10 cellular contexts compared by ENCODE assay signal in genomic region chr22:29479417-29480261, GRCh38. TPM values are rescaled to one million over a fixed set of nuclear protein-coding genes. Genes with fewer than 3 reads are reported as not detected.
A peak's percentile ranks its signal among the peaks of the same experiment; 100 is the strongest.
DNase-seq lines count a peak whose midpoint lies in the region; ATAC-seq, FAIRE-seq and TF ChIP-seq lines count a peak whose summit lies in the region.
"Had no signal": no experiment of that assay in that cellular context is flagged by ENCODE, and none has a peak within 500 bp of the region (broad histone marks: within the 10 kb centered on the region; RNA-seq: fewer than 3 reads in every experiment).

Gene NEFH (plus strand): TSS chr22:29480218. CDS start chr22:29480263, 45 bp downstream.

- FAIRE-seq in H54 (lab: Jason Lieb, UNC), result no peak
- FAIRE-seq: GM12878 had no signal

- no peak within 1 kb of the TSS for H2AK9ac ChIP-seq in IMR-90 (replicated peaks; ENCODE audit: low read depth, low read length, poor library complexity)

- no peak within 1 kb of the TSS for H3K18ac ChIP-seq in IMR-90 (ENCODE audit: low read depth, low read length)

- no peak within 1 kb of the TSS for H2BK5ac ChIP-seq in IMR-90 (ENCODE audit: low read depth, low read length, poor library complexity, severe bottlenecking)

- H3K4me2 ChIP-seq in IMR-90 (ENCODE audit: low read depth, low read length) (no peak within 1 kb of the TSS; the same call in 1 of the 2 replicates), PC-3 (ENCODE audit: low read length) (no peak within 1 kb of the TSS)

- H3K27ac Mint-ChIP-seq in CD4-positive, CD25-positive, alpha-beta regulatory T cell, result peak within 1 kb of the TSS in 1 of 3 donors; percentile 82
- H3K27ac Mint-ChIP-seq in natural killer cell, result no peak within 1 kb of the TSS

- no peak within 1 kb of the TSS for H2BK120ac ChIP-seq in IMR-90 (ENCODE audit: low read depth, low read length)

- in situ Hi-C loops in IMR-90 (cut with MboI; ENCODE audit: low sequenced_read_pairs), result no loop called here

- H3K23ac ChIP-seq in IMR-90 (ENCODE audit: low read depth, low read length), result no peak within 1 kb of the TSS

- TF ChIP-seq RAD21 in IMR-90 (IDR thresholded peaks at IDR 0.05; ENCODE audit: low read length), result no peak

- no peaks in the 10 kb centered on the region for H3K36me3 Mint-ChIP-seq in CD4-positive, CD25-positive, alpha-beta regulatory T cell
- H3K36me3 Mint-ChIP-seq in natural killer cell, result no peaks in the 10 kb centered on the region

- peaks cover 0 to 4% (median 0%) of the 10 kb centered on the region in 7 donors for H3K9me3 Mint-ChIP-seq in CD4-positive, CD25-positive, alpha-beta regulatory T cell
- no peaks in the 10 kb centered on the region for H3K9me3 Mint-ChIP-seq in natural killer cell

- WGBS in IMR-90 (ENCODE audit: extremely low coverage in 2 of 2, insufficient read length in 1 of 2), 2 experiments, result 6% methylated on average over 34 of the region's 48 CpGs; no CpG with 5 or more reads in 1 of the 2 experiments

- H3K9me1 ChIP-seq in IMR-90 (ENCODE audit: insufficient read depth, low read length), result no peaks in the 10 kb centered on the region

- peaks cover 0 to 20% (median 9%) of the 10 kb centered on the region in 4 donors for H3K4me1 Mint-ChIP-seq in CD4-positive, CD25-positive, alpha-beta regulatory T cell
- H3K4me1 Mint-ChIP-seq in natural killer cell, result peaks cover 7 to 15% of the 10 kb centered on the region in 2 donors

- no peaks in the 10 kb centered on the region for H3K9me2 ChIP-seq in PC-3 (replicated peaks; ENCODE audit: low read length)

- no peak within 1 kb of the TSS for H4K91ac ChIP-seq in IMR-90 (ENCODE audit: insufficient read depth, low read depth, low read length)

- POLR2A ChIA-PET in IMR-90 (lab: Charles Lee; ENCODE audit: unreplicated experiment), result no interaction called here
- POLR2A ChIA-PET in PC-3 (lab: Charles Lee; ENCODE audit: unreplicated experiment), result no interaction called here

- no peaks in the 10 kb centered on the region for H3F3A ChIP-seq in PC-3 (ENCODE audit: low read length, unreplicated experiment)

- H3K36me3 ChIP-seq in CD4-positive, CD25-positive, alpha-beta regulatory T cell (ENCODE audit: control insufficient read depth, insufficient read depth, low read length), result no peaks in the 10 kb centered on the region
- H3K36me3 ChIP-seq in IMR-90 (ENCODE audit: control insufficient read depth, insufficient read depth, low read length) (no peaks in the 10 kb centered on the region), PC-3 (ENCODE audit: low read depth, low read length) (no peaks in the 10 kb centered on the region)

- no peak for DNase-seq in CD4-positive, CD25-positive, alpha-beta regulatory T cell
- no peak for DNase-seq in IMR-90
- peak; percentile 5 for DNase-seq in astrocyte of the hippocampus (ENCODE audit: low read depth, low spot score)
- DNase-seq in natural killer cell, result no peak
- no peak for DNase-seq in stimulated activated CD4-positive, alpha-beta T cell treated with anti-CD3 and anti-CD28 coated beads, Interleukin-2, amount 100 ng/mL, for 24 hours
- no peak for DNase-seq in PC-3
- no peak for DNase-seq in H54 (ENCODE audit: insufficient read length, low spot score)
- DNase-seq: activated CD8-positive, alpha-beta memory T cell treated with anti-CD3 and anti-CD28 coated beads for 24 hours had no signal

- H2AK5ac ChIP-seq in IMR-90 (ENCODE audit: low read depth, low read length), result no peak within 1 kb of the TSS

- dilution Hi-C loops in IMR-90 (cut with HindIII; ENCODE audit: low sequenced_read_pairs, unreplicated experiment), result no loop called here

- TF ChIP-seq CTCF in IMR-90 (conservative IDR thresholded peaks at IDR 0.05; ENCODE audit: low read depth, low read length), result no peak
- TF ChIP-seq CTCF in natural killer cell (IDR thresholded peaks at IDR 0.05), result no peak
- no peak for TF ChIP-seq CTCF in PC-3 (conservative IDR thresholded peaks at IDR 0.05; ENCODE audit: low read depth, low read length)

- no peak within 1 kb of the TSS for H3K14ac ChIP-seq in IMR-90 (replicated peaks; ENCODE audit: low read depth, low read length)

- no peak within 1 kb of the TSS for H3K27ac ChIP-seq in CD4-positive, CD25-positive, alpha-beta regulatory T cell (ENCODE audit: insufficient read depth, low read length, poor library complexity, severe bottlenecking)
- no peak within 1 kb of the TSS for H3K27ac ChIP-seq in IMR-90 (ENCODE audit: insufficient read depth, low read length)
- no peak within 1 kb of the TSS for H3K27ac ChIP-seq in PC-3 (ENCODE audit: low read length)

- no peaks in the 10 kb centered on the region for H3K79me1 ChIP-seq in IMR-90 (ENCODE audit: low read depth in 1 of 2, low read length in 2 of 2)

- H4K20me1 ChIP-seq in IMR-90 (ENCODE audit: insufficient read depth, low read length) (peaks cover 13% of the 10 kb centered on the region; the same call in 1 of the 2 replicates), PC-3 (ENCODE audit: low read length) (no peaks in the 10 kb centered on the region)

- H3K9ac ChIP-seq in IMR-90 (ENCODE audit: low read depth, low read length) (no peak within 1 kb of the TSS), PC-3 (ENCODE audit: low read length) (no peak within 1 kb of the TSS)

- ATAC-seq in CD4-positive, CD25-positive, alpha-beta regulatory T cell (ENCODE audit: low read depth in 2 of 2), result no peak
- ATAC-seq in IMR-90 (ENCODE audit: low read depth) (no peak), natural killer cell (no peak), PC-3 (no peak), GM21390 (IDR thresholded peaks at IDR 0.05; ENCODE audit: unreplicated experiment) (no peak)
- ATAC-seq: GM12878 had no signal

- no peak within 1 kb of the TSS for H4K8ac ChIP-seq in IMR-90 (ENCODE audit: low read depth in 2 of 2, low read length in 2 of 2)

- H2BK20ac ChIP-seq in IMR-90 (ENCODE audit: low read depth, low read length), result no peak within 1 kb of the TSS

- H2BK15ac ChIP-seq in IMR-90 (ENCODE audit: low read depth, low read length), result no peak within 1 kb of the TSS

- H2AFZ ChIP-seq in IMR-90 (replicated peaks; ENCODE audit: low read length, poor library complexity), result peak within 1 kb of the TSS; percentile 77
- H2AFZ ChIP-seq in PC-3 (ENCODE audit: low read length), result no peak within 1 kb of the TSS

- peaks cover 13% of the 10 kb centered on the region for H3K4me1 ChIP-seq in CD4-positive, CD25-positive, alpha-beta regulatory T cell (ENCODE audit: control insufficient read depth, insufficient read depth, low read length, poor library complexity, severe bottlenecking)
- H3K4me1 ChIP-seq in IMR-90 (ENCODE audit: control insufficient read depth, insufficient read depth, low read length) (no peaks in the 10 kb centered on the region), PC-3 (ENCODE audit: insufficient read depth, low read length) (no peaks in the 10 kb centered on the region)

- peaks cover 12% of the 10 kb centered on the region for H3K27me3 ChIP-seq in CD4-positive, CD25-positive, alpha-beta regulatory T cell (ENCODE audit: control insufficient read depth, insufficient read depth, low read length)
- H3K27me3 ChIP-seq in IMR-90 (ENCODE audit: control insufficient read depth, insufficient read depth, low read length), result peaks cover 66% of the 10 kb centered on the region
- H3K27me3 ChIP-seq in PC-3 (ENCODE audit: low read length), result 0 out of 2 replicates have a peak, but pooled peaks cover 3% of the 10 kb centered on the region

- no peaks in the 10 kb centered on the region for H3K79me2 ChIP-seq in PC-3 (ENCODE audit: low read length)

- H3K9me3 ChIP-seq in CD4-positive, CD25-positive, alpha-beta regulatory T cell (ENCODE audit: control insufficient read depth in 2 of 2, low read length in 2 of 2), result no peaks in the 10 kb centered on the region
- no peaks in the 10 kb centered on the region for H3K9me3 ChIP-seq in IMR-90 (ENCODE audit: control insufficient read depth, insufficient read depth, low read length)
- no peaks in the 10 kb centered on the region for H3K9me3 ChIP-seq in PC-3 (ENCODE audit: low read length)

- intact Hi-C loops in IMR-90 (cut with micrococcal nuclease) (no loop called here), natural killer cell (cut with micrococcal nuclease) (no loop called here), PC-3 (cut with micrococcal nuclease) (no loop called here)

- no peak within 1 kb of the TSS for H3K4me3 ChIP-seq in CD4-positive, CD25-positive, alpha-beta regulatory T cell (ENCODE audit: low read depth, low read length)
- H3K4me3 ChIP-seq in IMR-90 (ENCODE audit: insufficient read depth, low read depth, low read length), result peak within 1 kb of the TSS; percentile 31
- H3K4me3 ChIP-seq in PC-3 (ENCODE audit: low read length), result no peak within 1 kb of the TSS
- H3K4me3 ChIP-seq: GM12878 had no signal

- peaks cover 49% of the 10 kb centered on the region for H3K27me3 Mint-ChIP-seq in CD4-positive, CD25-positive, alpha-beta regulatory T cell
- peaks cover 40 to 54% of the 10 kb centered on the region in 2 donors for H3K27me3 Mint-ChIP-seq in natural killer cell (ENCODE audit: low read depth in 2 of 2)

- no peak within 1 kb of the TSS for H3K56ac ChIP-seq in IMR-90 (ENCODE audit: extremely low read depth, insufficient read depth, low read length)

- TF ChIP-seq POLR2A in IMR-90 (IDR thresholded peaks at IDR 0.05; ENCODE audit: low read depth, low read length), result no peak
- no peak for TF ChIP-seq POLR2A in H54 (IDR thresholded peaks at IDR 0.05; ENCODE audit: low read depth, low read length)

- CTCF ChIA-PET in IMR-90 (lab: Yijun Ruan, JAX) (no interaction called here), PC-3 (lab: Charles Lee) (no interaction called here)

- peak within 1 kb of the TSS in 3 of 4 donors; percentile 43 to 61 (median 60) for H3K4me3 Mint-ChIP-seq in CD4-positive, CD25-positive, alpha-beta regulatory T cell
- peak within 1 kb of the TSS; percentile 22 for H3K4me3 Mint-ChIP-seq in natural killer cell

- no peak within 1 kb of the TSS for H3K4ac ChIP-seq in IMR-90 (ENCODE audit: low read depth, low read length)

- no peak within 1 kb of the TSS for H4K5ac ChIP-seq in IMR-90 (ENCODE audit: low read depth, low read length)

- BruUV-seq in IMR-90 (replicated peaks; lab: Mats Ljungman, UMichigan), result no TSS peak
- BruUV-seq in PC-3 (replicated peaks; lab: Mats Ljungman, UMichigan), result no TSS peak

TF ChIP-seq in IMR-90, 13 proteins besides CTCF, POLR2A, EP300 and RAD21:
- TF ChIP-seq FOS (IDR thresholded peaks at IDR 0.05; ENCODE audit: low read depth, low read length), result no peak

RNA-seq across cellular contexts. Expression of gene NEFH, which starts in this region (rescaled TPM):
- total RNA-seq in CD4-positive, CD25-positive, alpha-beta regulatory T cell, result 0.32 TPM
- under 1 TPM; 0.08 to 0.49 (median 0.25) TPM for polyA plus RNA-seq in CD4-positive, CD25-positive, alpha-beta regulatory T cell
- total RNA-seq in IMR-90 (2012; rRNA removed) (1.3 and 1.7 TPM in 2 replicates), natural killer cell (under 1 TPM; 0.09 to 0.48 (median 0.12) TPM), PC-3 (2014; rRNA removed) (0.29 TPM in 1 of 2 replicates, not detected in the other)
- 2.7 and 2.9 TPM in 2 replicates for polyA plus RNA-seq in IMR-90 (2012; rRNA removed)
- polyA plus RNA-seq in IMR-90 (2012; cell fraction: cytosol; rRNA removed), result 1.0 and 1.3 TPM in 2 replicates
- 0.35 and 0.55 TPM in 2 replicates for polyA plus RNA-seq in IMR-90 (2012; cell fraction: nucleus; rRNA removed; ENCODE audit: low replicate concordance)
